Comparison of ENCODE assay signal across 1 cellular context in genomic region chr3:88195951-88196434, GRCh38.
TF ChIP-seq lines count a peak whose summit lies in the region.

No MANE protein-coding gene starts in this region.

TF ChIP-seq in K562, 482 proteins besides CTCF, POLR2A, EP300 and RAD21 (continued from another document and continues in another):
- TF ChIP-seq ZBTB11 (CRISPR knock-in tag; IDR thresholded peaks at IDR 0.05) (peak in 1 of 3 experiments; percentile 58; a peak in 1 of 6 replicates), ZNF592 (IDR thresholded peaks at IDR 0.05) (peak; percentile 76), ETV6 (IDR thresholded peaks at IDR 0.05; ENCODE audit: borderline replicate concordance in 1 of 2, low read depth in 2 of 2, low read length in 1 of 2) (no peak), ETV6 (CRISPR knock-in tag; IDR thresholded peaks at IDR 0.05; ENCODE audit: borderline replicate concordance) (no peak), TGIF2 (CRISPR knock-in tag; IDR thresholded peaks at IDR 0.05) (no peak), PRDM10 (IDR thresholded peaks at IDR 0.05; ENCODE audit: partially characterized antibody) (no peak), NR2C1 (IDR thresholded peaks at IDR 0.05) (no peak), NR2C1 (tag; IDR thresholded peaks at IDR 0.05) (peak; percentile 51; the same call in 1 of the 2 replicates), NR4A1 (CRISPR knock-in tag; IDR thresholded peaks at IDR 0.05) (no peak), NR4A1 (tag; IDR thresholded peaks at IDR 0.05) (peak; percentile 68; the same call in 1 of the 2 replicates), CBX3 (IDR thresholded peaks at IDR 0.05; ENCODE audit: borderline replicate concordance in 1 of 2, low read length in 2 of 2) (no peak), TAF7 (tag; IDR thresholded peaks at IDR 0.05) (no peak), STAT5A (IDR thresholded peaks at IDR 0.05; ENCODE audit: borderline replicate concordance, low read length) (peak; percentile 98), ZBTB9 (CRISPR knock-in tag; IDR thresholded peaks at IDR 0.05) (peak; percentile 53; the same call in 1 of the 2 replicates), CBX5 (IDR thresholded peaks at IDR 0.05; ENCODE audit: borderline replicate concordance, low read depth) (no peak), ZNF695 (CRISPR knock-in tag; IDR thresholded peaks at IDR 0.05) (no peak), SOX6 (IDR thresholded peaks at IDR 0.05) (0 out of 2 replicates have a peak, but pooled peaks have one; percentile 41), ZNF764 (CRISPR knock-in tag; IDR thresholded peaks at IDR 0.05; ENCODE audit: low read depth) (no peak), ELK3 (CRISPR knock-in tag; IDR thresholded peaks at IDR 0.05) (no peak), HBP1 (CRISPR knock-in tag; IDR thresholded peaks at IDR 0.05) (no peak), ARNT (IDR thresholded peaks at IDR 0.05) (no peak), CEBPG (CRISPR knock-in tag; IDR thresholded peaks at IDR 0.05) (no peak), CEBPG (tag; conservative IDR thresholded peaks at IDR 0.05 in 1 of 2, IDR thresholded peaks at IDR 0.05 in 1 of 2) (no peak), JUND (IDR thresholded peaks at IDR 0.05; ENCODE audit: borderline replicate concordance, low read depth, low read length) (peak; percentile 64; the same call in 1 of the 2 replicates), JUND (tag; IDR thresholded peaks at IDR 0.05; ENCODE audit: borderline replicate concordance, low read depth, low read length) (no peak), KHSRP (IDR thresholded peaks at IDR 0.05) (no peak), HMG20B (CRISPR knock-in tag; IDR thresholded peaks at IDR 0.05) (no peak), ZNF41 (CRISPR knock-in tag; conservative IDR thresholded peaks at IDR 0.05) (0 out of 2 replicates have a peak, but pooled peaks have one; percentile 8), GTF2A2 (tag; IDR thresholded peaks at IDR 0.05) (0 out of 2 replicates have a peak, but pooled peaks have one; percentile 57), CUX1 (CRISPR knock-in tag; IDR thresholded peaks at IDR 0.05) (0 out of 2 replicates have a peak, but pooled peaks have one; percentile 34), PHB (CRISPR knock-in tag; IDR thresholded peaks at IDR 0.05) (no peak), SAFB2 (IDR thresholded peaks at IDR 0.05; ENCODE audit: borderline replicate concordance, low read depth, low read length, severe bottlenecking) (no peak), SRF (CRISPR knock-in tag; IDR thresholded peaks at IDR 0.05) (peak; percentile 73 to 96; a peak in 3 of 4 replicates), TAL1 (IDR thresholded peaks at IDR 0.05) (no peak), POLR3G (IDR thresholded peaks at IDR 0.05; ENCODE audit: extremely low read depth, insufficient read length, insufficient replicate concordance) (no peak), DIDO1 (tag; IDR thresholded peaks at IDR 0.05; ENCODE audit: low read depth) (0 out of 2 replicates have a peak, but pooled peaks have one; percentile 28), ELF4 (CRISPR knock-in tag; IDR thresholded peaks at IDR 0.05) (no peak), ZNF77 (CRISPR knock-in tag; IDR thresholded peaks at IDR 0.05) (no peak), ATF2 (CRISPR knock-in tag; IDR thresholded peaks at IDR 0.05) (no peak), CREM (IDR thresholded peaks at IDR 0.05; ENCODE audit: low read depth) (no peak), ATF7 (IDR thresholded peaks at IDR 0.05) (peak; percentile 33; the same call in 1 of the 2 replicates)
